Comparison of ENCODE assay signal across 17 cellular contexts in genomic region chr3:108527827-108528226, GRCh38. TPM values are rescaled to one million over a fixed set of nuclear protein-coding genes. Genes with fewer than 3 reads are reported as not detected.
"Had no signal": no experiment of that assay in that cellular context is flagged by ENCODE, and none has a peak within 500 bp of the region (broad histone marks: within the 10 kb centered on the region; RNA-seq: fewer than 3 reads in every experiment).

No MANE protein-coding gene starts in this region.

- H3K36me3 ChIP-seq: esophagus muscularis mucosa, gastrocnemius medialis, prostate gland, stomach, thoracic aorta had no signal

- H3K9me3 ChIP-seq: esophagus muscularis mucosa, gastrocnemius medialis, prostate gland, stomach, thoracic aorta had no signal

- H3K4me3 ChIP-seq: esophagus muscularis mucosa, gastrocnemius medialis, prostate gland, stomach, thoracic aorta had no signal

- DNase-seq: effector memory CD8-positive, alpha-beta T cell; gastrocnemius medialis; immature natural killer cell; left ventricle myocardium superior; naive B cell; stimulated activated CD4-positive, alpha-beta T cell treated with anti-CD3 and anti-CD28 coated beads, Interleukin-2, amount 100 ng/mL, for 24 hours; stimulated activated CD4-positive, alpha-beta T cell treated with anti-CD3 and anti-CD28 coated beads, Interleukin-4, amount 100 ng/mL, for 4 hours; stimulated activated naive B cell treated with anti-CD40 and anti-IgM and Interleukin-4, amounts not matched to agents 10 μg/mL and 1 μg/mL and 100 μg/mL, for 72 hours; stomach; substantia nigra; trophoblast cell had no signal

- ATAC-seq: effector memory CD8-positive, alpha-beta T cell had no signal

- H3K4me1 ChIP-seq: parathyroid adenoma, prostate gland, stomach had no signal

- H3K27ac ChIP-seq: epithelial cell of prostate, esophagus muscularis mucosa, parathyroid adenoma, prostate gland, stomach had no signal

- H3K27me3 ChIP-seq: esophagus muscularis mucosa, gastrocnemius medialis, stomach had no signal

RNA-seq across cellular contexts. Expression of gene MYH15, which starts 17.4 kb away (rescaled TPM):
- total RNA-seq: omental fat pad had no signal
